In the genomic region with DNA sequence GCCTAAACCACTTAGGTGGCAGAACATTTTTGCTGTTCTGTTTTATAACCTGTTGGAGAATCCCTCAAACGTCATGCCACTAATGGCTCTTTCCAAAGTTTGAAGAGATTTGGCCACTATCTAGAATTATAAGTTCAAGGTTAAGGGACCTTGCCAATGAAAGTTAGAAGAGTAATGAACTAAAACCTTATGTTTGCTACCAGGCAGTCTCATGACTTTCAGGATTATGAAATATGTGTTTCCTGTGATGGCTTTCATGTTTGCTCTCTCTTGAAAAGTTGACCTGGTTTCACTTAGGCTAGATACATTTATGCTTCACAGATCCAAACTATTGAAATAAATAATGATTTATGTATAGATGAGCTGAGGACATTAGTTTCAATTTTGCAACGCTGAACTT, we compare ENCODE assay signal across 26 cellular contexts.
DNase-seq lines count a peak whose midpoint lies in the region; ATAC-seq, FAIRE-seq and TF ChIP-seq lines count a peak whose summit lies in the region.
"Had no signal": no experiment of that assay in that cellular context is flagged by ENCODE, and none has a peak within 500 bp of the region (broad histone marks: within the 10 kb centered on the region; RNA-seq: fewer than 3 reads in every experiment).

No MANE protein-coding gene starts in this region.

- CTCF ChIA-PET in GM12878 (lab: Yijun Ruan, JAX): no interaction called here

- no peaks in the 10 kb centered on the region for H3K9me2 ChIP-seq in MM.1S (replicated peaks; ENCODE audit: insufficient read depth, low read length)

- no peak for TF ChIP-seq RAD21 in GM12878 (IDR thresholded peaks at IDR 0.05; ENCODE audit: insufficient read depth, low read depth, low read length)

- BruUV-seq in GM12878 (replicated peaks; lab: Mats Ljungman, UMichigan): no TSS peak

- H3K36me3 ChIP-seq in MM.1S (replicated peaks; ENCODE audit: insufficient read depth, low read length): no peaks in the 10 kb centered on the region
- H3K36me3 ChIP-seq in GM12878 (ENCODE audit: control insufficient read depth in 2 of 2, insufficient read depth in 2 of 2, low read length in 1 of 2): no peaks in the 10 kb centered on the region
- no peaks in the 10 kb centered on the region for H3K36me3 ChIP-seq in HAP-1 (replicated peaks)
- no peaks in the 10 kb centered on the region for H3K36me3 ChIP-seq in pancreas
- H3K36me3 ChIP-seq: SJCRH30 had no signal

- WGBS in GM12878 (ENCODE audit: insufficient coverage, insufficient replicate concordance, low lambda C conversion rate, missing lambda C conversion rate): 0% methylated on average over 2 of the region's 2 CpGs
- 28 to 31% methylated on average over 2 of the region's 2 CpGs for whole genome bisulfite sequencing in pancreas, 2 donors

- TF ChIP-seq CTCF in MM.1S (IDR thresholded peaks at IDR 0.05; ENCODE audit: low read length) (no peak), GM12878 (IDR thresholded peaks at IDR 0.05 in 2 of 3, conservative IDR thresholded peaks at IDR 0.05 in 1 of 3; ENCODE audit: control insufficient read depth in 2 of 3, extremely low read depth in 1 of 3, insufficient read depth in 1 of 3, low read depth in 3 of 3, low read length in 3 of 3) (no peak), pancreas (IDR thresholded peaks at IDR 0.05) (no peak)

- H3K9me3 ChIP-seq in MM.1S (replicated peaks; ENCODE audit: insufficient read depth, low read length) (no peaks in the 10 kb centered on the region), GM12878 (replicated peaks; ENCODE audit: control insufficient read depth, insufficient read depth, low read length) (no peaks in the 10 kb centered on the region), HAP-1 (no peaks in the 10 kb centered on the region), pancreas (no peaks in the 10 kb centered on the region)
- H3K9me3 ChIP-seq: SJCRH30 had no signal

- H2AFZ ChIP-seq in MM.1S (ENCODE audit: low read length) (no peak overlapping the region), GM12878 (ENCODE audit: control insufficient read depth, low read depth, low read length) (no peak overlapping the region)

- no peak for TF ChIP-seq EP300 in GM12878 (IDR thresholded peaks at IDR 0.05; ENCODE audit: borderline replicate concordance in 1 of 2, control insufficient read depth in 1 of 2, low read depth in 2 of 2, low read length in 2 of 2)

- H3K27ac ChIP-seq in MM.1S (ENCODE audit: low read length) (no peak overlapping the region), GM12878 (ENCODE audit: control insufficient read depth, insufficient read depth) (no peak overlapping the region), pancreas (no peak overlapping the region)
- H3K27ac ChIP-seq: SJCRH30 had no signal

- POLR2A ChIA-PET in GM12878 (lab: Charles Lee): interaction anchor here (0.6 kb wide), 1 partner anchor 76 kb away, joined by 3 read pairs; no protein-coding TSS in a partner anchor

- peak; percentile 73 for ATAC-seq in HG03095 (IDR thresholded peaks at IDR 0.05; ENCODE audit: unreplicated experiment)
- ATAC-seq in GM12878: peak; percentile 74
- ATAC-seq in pancreas: no peak
- no peak for ATAC-seq in GM21390 (IDR thresholded peaks at IDR 0.05; ENCODE audit: unreplicated experiment)
- ATAC-seq: PC-3, SK-N-SH treated with all-trans-retinoic acid at 6 μM for 48 hours had no signal

- intact Hi-C loops in GM12878 (cut with micrococcal nuclease; ENCODE audit: unreplicated experiment): no loop called here
- intact Hi-C loops in pancreas (cut with DNase I): no loop called here

- TF ChIP-seq POLR2A in GM12878 (IDR thresholded peaks at IDR 0.05; ENCODE audit: low read depth, low read length): no peak

- DNase-seq in MM.1S (peak; percentile 55), GM12878 (ENCODE audit: low read depth, low spot score) (no peak), HAP-1 (ENCODE audit: low spot score in 2 of 2) (no peak), pancreas (no peak), NCI-H774 (lab: John Stamatoyannopoulos, UW) (no peak)
- DNase-seq: C1 segment of cervical spinal cord; CD4-positive, alpha-beta memory T cell; COR-L47; H7; HFFc6; IMR-90; KG1; NCI-H1092; NCI-H1417 treated with DMSO at 0.1 percent for 48 hours; NCI-H1694 treated with DMSO at 0.1 percent for 48 hours; NCI-H2081; NCI-H2227 treated with DMSO at 0.1 percent for 48 hours; NCI-H526 treated with DMSO at 0.1 percent for 48 hours; PC-3; SJCRH30; T-helper 2 cell had no signal

- RAD21 ChIA-PET in GM12878 (lab: Charles Lee; ENCODE audit: unreplicated experiment): no interaction called here

- H4K20me1 ChIP-seq in MM.1S (ENCODE audit: insufficient read depth, low read length): no peaks in the 10 kb centered on the region
- no peaks in the 10 kb centered on the region for H4K20me1 ChIP-seq in GM12878 (ENCODE audit: control insufficient read depth, insufficient read depth)

- H3K4me2 ChIP-seq in MM.1S (ENCODE audit: low read depth, low read length): no peak overlapping the region; the same call in 1 of the 2 replicates
- H3K4me2 ChIP-seq in GM12878 (ENCODE audit: control insufficient read depth, insufficient read depth): no peak overlapping the region

- SMC1A ChIA-PET in GM12878 (lab: Charles Lee; ENCODE audit: uncharacterized antibody, unreplicated experiment): interaction anchor here (1.5 to 1.9 kb wide), 2 partner anchors 12 to 19 kb away, joined by 3 to 5 read pairs; no protein-coding TSS in a partner anchor

- in situ Hi-C loops in GM12878 (cut with MboI): no loop called here
- in situ Hi-C loops in HAP-1 (cut with MboI; ENCODE audit: low sequenced_read_pairs): no loop called here

- H3K27me3 ChIP-seq in MM.1S (replicated peaks; ENCODE audit: insufficient read depth, low read length): no peaks in the 10 kb centered on the region
- no peaks in the 10 kb centered on the region for H3K27me3 ChIP-seq in GM12878 (replicated peaks in 1 of 2; ENCODE audit: control insufficient read depth in 2 of 2, insufficient read depth in 2 of 2, low read length in 1 of 2)
- no peaks in the 10 kb centered on the region for H3K27me3 ChIP-seq in HAP-1 (ENCODE audit: low read depth)
- no peaks in the 10 kb centered on the region for H3K27me3 ChIP-seq in pancreas
- H3K27me3 ChIP-seq: SJCRH30 had no signal

- H3F3A ChIP-seq in MM.1S (ENCODE audit: insufficient read depth, low read length): no peaks in the 10 kb centered on the region

- no peaks in the 10 kb centered on the region for H3K79me2 ChIP-seq in MM.1S (ENCODE audit: low read length)
- no peaks in the 10 kb centered on the region for H3K79me2 ChIP-seq in GM12878 (ENCODE audit: control insufficient read depth, insufficient read depth, low read length)

- H3K9ac ChIP-seq in MM.1S (ENCODE audit: low read length) (no peak overlapping the region), GM12878 (ENCODE audit: control insufficient read depth, insufficient read depth, low read length) (no peak overlapping the region)

- H3K4me1 ChIP-seq in MM.1S (ENCODE audit: low read length) (peaks cover 8% of the 10 kb centered on the region), GM12878 (ENCODE audit: control insufficient read depth, insufficient read depth, low read length) (no peaks in the 10 kb centered on the region), HAP-1 (peaks cover 10% of the 10 kb centered on the region), pancreas (no peaks in the 10 kb centered on the region)
- H3K4me1 ChIP-seq: SJCRH30 had no signal

- H3K4me3 ChIP-seq in MM.1S (ENCODE audit: low read length): no peak overlapping the region
- H3K4me3 ChIP-seq in GM12878: no peak overlapping the region
- H3K4me3 ChIP-seq in HAP-1: no peak overlapping the region
- no peak overlapping the region for H3K4me3 ChIP-seq in pancreas
- H3K4me3 ChIP-seq: SJCRH30 had no signal

- FAIRE-seq in GM12878 (lab: Jason Lieb, UNC): no peak
- no peak for FAIRE-seq in pancreas (lab: Jason Lieb, UNC)
- FAIRE-seq: G401.6, GM12891 had no signal

TF ChIP-seq in GM12878, 131 proteins besides CTCF, POLR2A, EP300 and RAD21 (continues in another document):
- TF ChIP-seq SRF (IDR thresholded peaks at IDR 0.05; ENCODE audit: low read depth in 2 of 2, low read length in 2 of 2): no peak
- TF ChIP-seq NFXL1 (IDR thresholded peaks at IDR 0.05; ENCODE audit: borderline replicate concordance): no peak
- TF ChIP-seq LARP7 (IDR thresholded peaks at IDR 0.05): no peak
- TF ChIP-seq, protein P1, sequence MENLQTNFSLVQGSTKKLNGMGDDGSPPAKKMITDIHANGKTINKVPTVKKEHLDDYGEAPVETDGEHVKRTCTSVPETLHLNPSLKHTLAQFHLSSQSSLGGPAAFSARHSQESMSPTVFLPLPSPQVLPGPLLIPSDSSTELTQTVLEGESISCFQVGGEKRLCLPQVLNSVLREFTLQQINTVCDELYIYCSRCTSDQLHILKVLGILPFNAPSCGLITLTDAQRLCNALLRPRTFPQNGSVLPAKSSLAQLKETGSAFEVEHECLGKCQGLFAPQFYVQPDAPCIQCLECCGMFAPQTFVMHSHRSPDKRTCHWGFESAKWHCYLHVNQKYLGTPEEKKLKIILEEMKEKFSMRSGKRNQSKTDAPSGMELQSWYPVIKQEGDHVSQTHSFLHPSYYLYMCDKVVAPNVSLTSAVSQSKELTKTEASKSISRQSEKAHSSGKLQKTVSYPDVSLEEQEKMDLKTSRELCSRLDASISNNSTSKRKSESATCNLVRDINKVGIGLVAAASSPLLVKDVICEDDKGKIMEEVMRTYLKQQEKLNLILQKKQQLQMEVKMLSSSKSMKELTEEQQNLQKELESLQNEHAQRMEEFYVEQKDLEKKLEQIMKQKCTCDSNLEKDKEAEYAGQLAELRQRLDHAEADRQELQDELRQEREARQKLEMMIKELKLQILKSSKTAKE (IDR thresholded peaks at IDR 0.05; ENCODE audit: low read depth, poor library complexity, severe bottlenecking): no peak
- TF ChIP-seq HDGF (IDR thresholded peaks at IDR 0.05): no peak
- TF ChIP-seq, protein P2, sequence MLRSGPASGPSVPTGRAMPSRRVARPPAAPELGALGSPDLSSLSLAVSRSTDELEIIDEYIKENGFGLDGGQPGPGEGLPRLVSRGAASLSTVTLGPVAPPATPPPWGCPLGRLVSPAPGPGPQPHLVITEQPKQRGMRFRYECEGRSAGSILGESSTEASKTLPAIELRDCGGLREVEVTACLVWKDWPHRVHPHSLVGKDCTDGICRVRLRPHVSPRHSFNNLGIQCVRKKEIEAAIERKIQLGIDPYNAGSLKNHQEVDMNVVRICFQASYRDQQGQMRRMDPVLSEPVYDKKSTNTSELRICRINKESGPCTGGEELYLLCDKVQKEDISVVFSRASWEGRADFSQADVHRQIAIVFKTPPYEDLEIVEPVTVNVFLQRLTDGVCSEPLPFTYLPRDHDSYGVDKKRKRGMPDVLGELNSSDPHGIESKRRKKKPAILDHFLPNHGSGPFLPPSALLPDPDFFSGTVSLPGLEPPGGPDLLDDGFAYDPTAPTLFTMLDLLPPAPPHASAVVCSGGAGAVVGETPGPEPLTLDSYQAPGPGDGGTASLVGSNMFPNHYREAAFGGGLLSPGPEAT (IDR thresholded peaks at IDR 0.05; ENCODE audit: low read depth): no peak
- TF ChIP-seq ZNF384 (IDR thresholded peaks at IDR 0.05; ENCODE audit: borderline replicate concordance, low read depth, low read length): no peak
- TF ChIP-seq ZNF274 (IDR thresholded peaks at IDR 0.05; ENCODE audit: insufficient read depth, insufficient read length): no peak
- no peak for TF ChIP-seq SPI1 (IDR thresholded peaks at IDR 0.05; ENCODE audit: borderline replicate concordance, insufficient read depth, low read depth, low read length)
- TF ChIP-seq RELA (IDR thresholded peaks at IDR 0.05; ENCODE audit: borderline replicate concordance, partially characterized antibody): no peak

Comparison
In these comparisons a context has a peak if more than half of its experiments do, and no peak if none do; other contexts are left out.
1. ATAC-seq: peak in HG03095 (single experiment) and GM12878 (single experiment); none in pancreas (0 of 4) and GM21390 (single experiment).